In genomic region chr14:54777395-54777794, GRCh38 we compare ENCODE assay signal across 16 cellular contexts.
DNase-seq lines count a peak whose midpoint lies in the region; FAIRE-seq and TF ChIP-seq lines count a peak whose summit lies in the region.
"Had no signal": no experiment of that assay in that cellular context is flagged by ENCODE, and none has a peak within 500 bp of the region (broad histone marks: within the 10 kb centered on the region; RNA-seq: fewer than 3 reads in every experiment).

No MANE protein-coding gene starts in this region.

- peak overlapping the region; percentile 54 for H3K4me3 ChIP-seq in Karpas-422 (ENCODE audit: low read length)
- H3K4me3 ChIP-seq in astrocyte (ENCODE audit: insufficient read depth, low read depth, low read length): no peak overlapping the region
- H3K4me3 ChIP-seq in sigmoid colon: no peak overlapping the region

- no peaks in the 10 kb centered on the region for H3K9me2 ChIP-seq in Karpas-422 (replicated peaks; ENCODE audit: insufficient read depth, low read length)

- H3K4me1 ChIP-seq in Karpas-422 (ENCODE audit: low read length): peaks cover 100% of the 10 kb centered on the region
- H3K4me1 ChIP-seq in astrocyte (ENCODE audit: insufficient read depth, low read length): peaks cover 34% of the 10 kb centered on the region
- H3K4me1 ChIP-seq in sigmoid colon: peaks cover 0 to 45% (median 33%) of the 10 kb centered on the region in 4 donors

- FAIRE-seq in astrocyte (lab: Jason Lieb, UNC): no peak
- FAIRE-seq: keratinocyte had no signal

- peaks cover 2% of the 10 kb centered on the region for H3K27me3 Mint-ChIP-seq in activated naive CD4-positive, alpha-beta T cell treated with anti-CD3 and anti-CD28 coated beads for 36 hours (ENCODE audit: low read depth)
- no peaks in the 10 kb centered on the region for H3K27me3 Mint-ChIP-seq in astrocyte (ENCODE audit: low read depth, unreplicated experiment)

- H3K27ac Mint-ChIP-seq in activated naive CD4-positive, alpha-beta T cell treated with anti-CD3 and anti-CD28 coated beads for 36 hours: peak overlapping the region; percentile 82
- no peak overlapping the region for H3K27ac Mint-ChIP-seq in astrocyte (ENCODE audit: unreplicated experiment)

- no peak for TF ChIP-seq EP300 in sigmoid colon (IDR thresholded peaks at IDR 0.05)

- TF ChIP-seq CTCF in astrocyte (IDR thresholded peaks at IDR 0.05; ENCODE audit: insufficient read depth, low read depth, low read length): no peak
- TF ChIP-seq CTCF in sigmoid colon (IDR thresholded peaks at IDR 0.05): no peak

- H3K4me3 Mint-ChIP-seq in activated naive CD4-positive, alpha-beta T cell treated with anti-CD3 and anti-CD28 coated beads for 36 hours: no peak overlapping the region
- no peak overlapping the region for H3K4me3 Mint-ChIP-seq in astrocyte (ENCODE audit: unreplicated experiment)

- H2AFZ ChIP-seq in Karpas-422 (ENCODE audit: low read length): no peak overlapping the region
- H2AFZ ChIP-seq in astrocyte (ENCODE audit: low read depth, low read length): no peak overlapping the region

- H3K79me2 ChIP-seq in Karpas-422 (ENCODE audit: low read length): peaks cover 27% of the 10 kb centered on the region
- no peaks in the 10 kb centered on the region for H3K79me2 ChIP-seq in astrocyte (ENCODE audit: insufficient read depth, low read length)

- H3K27ac ChIP-seq in Karpas-422 (ENCODE audit: low read length) (peak overlapping the region; percentile 97), astrocyte (ENCODE audit: low read depth, low read length) (no peak overlapping the region), sigmoid colon (peak overlapping the region in 2 of 4 donors; percentile 24 to 90)
- H3K27ac ChIP-seq: KMS-11 had no signal

- DNase-seq in activated naive CD4-positive, alpha-beta T cell treated with anti-CD3 and anti-CD28 coated beads for 36 hours: no peak
- DNase-seq in activated naive CD4-positive, alpha-beta T cell treated with Interleukin-2 at 50 U/mL for 16 hours: no peak
- no peak for DNase-seq in Karpas-422
- DNase-seq in astrocyte (ENCODE audit: low read depth): no peak
- DNase-seq in sigmoid colon: peak; percentile 48
- no peak for DNase-seq in mucosa of gallbladder (ENCODE audit: low spot score)
- no peak for DNase-seq in AG20443 (ENCODE audit: low spot score)
- DNase-seq in NCI-H2171 (lab: John Stamatoyannopoulos, UW): no peak
- DNase-seq: DMS79, hippocampal formation, NCI-H1048, NCI-H2081, NCI-H524, SHP77 treated with DMSO at 0.1 percent for 48 hours had no signal

- H3K36me3 ChIP-seq in Karpas-422 (ENCODE audit: insufficient read depth, low read length) (peaks cover 59% of the 10 kb centered on the region), astrocyte (ENCODE audit: insufficient read depth, low read length) (peaks cover 15% of the 10 kb centered on the region), sigmoid colon (peaks cover 0 to 67% (median 29%) of the 10 kb centered on the region in 4 donors)

- WGBS in sigmoid colon, 2 donors: 79 to 85% methylated on average over 8 of the region's 8 CpGs

- no peak for TF ChIP-seq POLR2A in sigmoid colon (IDR thresholded peaks at IDR 0.05)

- H3K4me1 Mint-ChIP-seq in activated naive CD4-positive, alpha-beta T cell treated with anti-CD3 and anti-CD28 coated beads for 36 hours (ENCODE audit: low read depth): peaks cover 48% of the 10 kb centered on the region
- peaks cover 24% of the 10 kb centered on the region for H3K4me1 Mint-ChIP-seq in astrocyte (ENCODE audit: low read depth, unreplicated experiment)

- H3K9me3 Mint-ChIP-seq in activated naive CD4-positive, alpha-beta T cell treated with anti-CD3 and anti-CD28 coated beads for 36 hours: no peaks in the 10 kb centered on the region
- H3K9me3 Mint-ChIP-seq in astrocyte (ENCODE audit: unreplicated experiment): no peaks in the 10 kb centered on the region

- H3K9me3 ChIP-seq in Karpas-422 (ENCODE audit: low read length): no peaks in the 10 kb centered on the region
- H3K9me3 ChIP-seq in astrocyte (ENCODE audit: insufficient read depth, low read depth, low read length): no peaks in the 10 kb centered on the region
- no peaks in the 10 kb centered on the region for H3K9me3 ChIP-seq in sigmoid colon

- peak overlapping the region; percentile 75 for H3K4me2 ChIP-seq in Karpas-422 (ENCODE audit: low read depth, low read length, poor library complexity, severe bottlenecking)
- peak overlapping the region; percentile 73 for H3K4me2 ChIP-seq in astrocyte (ENCODE audit: low read length)
- H3K4me2 ChIP-seq: KMS-11 had no signal

- H4K20me1 ChIP-seq in Karpas-422 (ENCODE audit: insufficient read depth, low read depth, low read length) (no peaks in the 10 kb centered on the region), astrocyte (ENCODE audit: insufficient read depth, low read length) (peaks cover 11% of the 10 kb centered on the region)

- intact Hi-C loops in activated naive CD4-positive, alpha-beta T cell treated with anti-CD3 and anti-CD28 coated beads for 36 hours (cut with micrococcal nuclease): no loop called here
- intact Hi-C loops in sigmoid colon (cut with DNase I): no loop called here

- H3K9ac ChIP-seq in Karpas-422 (ENCODE audit: low read length) (peak overlapping the region; percentile 75), astrocyte (ENCODE audit: low read length) (peak overlapping the region; percentile 11)
- H3K9ac ChIP-seq: KMS-11 had no signal

- H3K36me3 Mint-ChIP-seq in activated naive CD4-positive, alpha-beta T cell treated with anti-CD3 and anti-CD28 coated beads for 36 hours (ENCODE audit: low read depth): no peaks in the 10 kb centered on the region
- H3K36me3 Mint-ChIP-seq in astrocyte (ENCODE audit: low read depth, unreplicated experiment): peaks cover 27% of the 10 kb centered on the region

- H3K27me3 ChIP-seq in Karpas-422 (ENCODE audit: low read length) (no peaks in the 10 kb centered on the region), astrocyte (ENCODE audit: insufficient read depth, low read length) (no peaks in the 10 kb centered on the region), sigmoid colon (no peaks in the 10 kb centered on the region)

- CTCF ChIA-PET in activated naive CD4-positive, alpha-beta T cell treated with anti-CD3 and anti-CD28 coated beads for 36 hours (lab: Charles Lee): interaction anchor here (0.6 to 5.7 kb wide), 8 partner anchors 8 to 258 kb away, joined by 3 to 217 read pairs (median 3); partner anchors contain the start of gene SAMD4A
